ENCODE assay signal across 9 cellular contexts in the genomic region with DNA sequence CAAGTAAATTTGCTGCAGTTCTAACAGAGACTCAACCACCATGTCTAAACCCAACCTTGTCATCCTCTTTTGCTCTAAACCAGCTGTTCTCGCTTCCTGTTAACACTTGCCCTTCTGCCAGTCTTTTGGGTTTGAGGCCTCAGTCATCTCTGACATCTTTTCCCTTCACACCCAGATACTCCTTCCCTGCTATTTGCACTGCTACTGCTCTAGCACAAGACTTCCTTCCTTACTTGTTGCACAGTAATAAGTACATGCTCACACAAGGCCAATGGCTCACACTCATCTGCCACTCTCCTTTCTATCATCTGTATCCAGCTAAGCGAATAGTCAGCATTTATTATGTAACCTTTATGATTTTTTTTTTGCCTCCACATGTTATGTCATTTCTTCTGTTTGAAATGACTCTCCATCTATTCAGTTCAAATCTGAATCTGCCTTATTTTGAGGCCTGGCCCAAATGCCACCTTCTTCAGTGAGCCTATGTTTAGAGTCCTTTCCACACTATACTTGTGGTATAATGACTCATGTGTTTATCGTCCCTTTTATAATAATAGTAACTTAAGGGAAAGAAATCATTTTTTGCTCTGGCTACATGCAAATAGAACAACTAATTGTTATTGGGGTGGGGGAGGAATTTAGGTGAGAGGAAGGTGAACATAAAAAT. TPM values are rescaled to one million over a fixed set of nuclear protein-coding genes. Genes with fewer than 3 reads are reported as not detected.
A peak's percentile ranks its signal among the peaks of the same experiment; 100 is the strongest.
DNase-seq lines count a peak whose midpoint lies in the region; ATAC-seq, FAIRE-seq and TF ChIP-seq lines count a peak whose summit lies in the region.
"Had no signal": no experiment of that assay in that cellular context is flagged by ENCODE, and none has a peak within 500 bp of the region (broad histone marks: within the 10 kb centered on the region; RNA-seq: fewer than 3 reads in every experiment).

No MANE protein-coding gene starts in this region.

- H3K36me3 ChIP-seq in bronchial epithelial cell (ENCODE audit: control insufficient read depth, insufficient read depth, low read length), result peaks cover 3% of the 10 kb centered on the region
- H3K36me3 ChIP-seq in SK-N-SH (replicated peaks in 1 of 2; ENCODE audit: control insufficient read depth in 1 of 2, insufficient read depth in 2 of 2, low read length in 1 of 2), result peaks cover 51 to 63% of the 10 kb centered on the region in 2 experiments

- FAIRE-seq in GM12891 (lab: Jason Lieb, UNC) (peak; percentile 99), bronchial epithelial cell (lab: Jason Lieb, UNC) (no peak)
- FAIRE-seq: colon had no signal

- H3K9ac ChIP-seq in SK-N-SH, result no peak overlapping the region

- no peak for TF ChIP-seq POLR2A in GM12891 (IDR thresholded peaks at IDR 0.05; ENCODE audit: low read depth, low read length)

- no peaks in the 10 kb centered on the region for H3K9me2 ChIP-seq in SK-N-SH

- DNase-seq in GM12891 (ENCODE audit: insufficient read length, low spot score), result no peak
- peak; percentile 27 for DNase-seq in bronchial epithelial cell (ENCODE audit: low read depth)
- no peak for DNase-seq in HuH-7 (ENCODE audit: low spot score)
- no peak for DNase-seq in NCI-H2227 (lab: John Stamatoyannopoulos, UW; ENCODE audit: unreplicated experiment)
- no peak for DNase-seq in SK-N-SH

- H2AFZ ChIP-seq in SK-N-SH (ENCODE audit: low read depth), result no peak overlapping the region

- H3K27ac ChIP-seq in SK-N-SH (ENCODE audit: low read depth in 2 of 2, low read length in 1 of 2), result no peak overlapping the region

- no peaks in the 10 kb centered on the region; the same call in 1 of the 2 replicates for H3K9me3 ChIP-seq in SK-N-SH

- no peak for TF ChIP-seq CTCF in bronchial epithelial cell (IDR thresholded peaks at IDR 0.05; ENCODE audit: insufficient read depth, low read length, severe bottlenecking)
- TF ChIP-seq CTCF in SK-N-SH (IDR thresholded peaks at IDR 0.05), result no peak

- peaks cover 0 to 6% of the 10 kb centered on the region in 2 experiments; a peak in 1 of 4 replicates for H3K4me1 ChIP-seq in SK-N-SH (ENCODE audit: control insufficient read depth in 1 of 2, insufficient read depth in 2 of 2, low read depth in 1 of 2, low read length in 1 of 2)

- TF ChIP-seq RAD21 in SK-N-SH (IDR thresholded peaks at IDR 0.05; ENCODE audit: low read length), result no peak

- H3K4me3 ChIP-seq in bronchial epithelial cell (ENCODE audit: low read depth, low read length) (no peak overlapping the region), SK-N-SH (ENCODE audit: low read depth in 2 of 2, low read length in 1 of 2) (no peak overlapping the region)

- no peaks in the 10 kb centered on the region for H3K27me3 ChIP-seq in bronchial epithelial cell (ENCODE audit: control insufficient read depth, insufficient read depth, low read length)
- no peaks in the 10 kb centered on the region for H3K27me3 ChIP-seq in SK-N-SH (ENCODE audit: insufficient read depth)

- no peak overlapping the region for H3K4me2 ChIP-seq in SK-N-SH

- POLR2A ChIA-PET in SK-N-SH (lab: Yijun Ruan, JAX), result no interaction called here

- peaks cover 5% of the 10 kb centered on the region for H3F3A ChIP-seq in SK-N-SH (replicated peaks; ENCODE audit: insufficient read depth)

- no peaks in the 10 kb centered on the region for H3K79me2 ChIP-seq in SK-N-SH (ENCODE audit: insufficient read depth)

- no peak for TF ChIP-seq EP300 in SK-N-SH (IDR thresholded peaks at IDR 0.05; ENCODE audit: borderline replicate concordance in 1 of 2, low read depth in 1 of 2, low read length in 1 of 2)

- ATAC-seq in GM21423 (IDR thresholded peaks at IDR 0.05; ENCODE audit: unreplicated experiment) (peak; percentile 62), HG03520 (IDR thresholded peaks at IDR 0.05; ENCODE audit: unreplicated experiment) (peak; percentile 49), SK-N-SH treated with all-trans-retinoic acid at 6 μM for 48 hours (no peak)

- CTCF ChIA-PET in SK-N-SH (lab: Yijun Ruan, JAX), result interaction anchor here (0.7 to 1.2 kb wide), 2 partner anchors 191 to 207 kb away, joined by 3 to 4 read pairs; no protein-coding TSS in a partner anchor

- H4K20me1 ChIP-seq in SK-N-SH (ENCODE audit: insufficient read depth), result no peaks in the 10 kb centered on the region

- WGBS in SK-N-SH (ENCODE audit: low lambda C conversion rate), result 93% methylated on average over 3 of the region's 3 CpGs

TF ChIP-seq in GM12891, 5 proteins besides CTCF, POLR2A, EP300 and RAD21:
- TF ChIP-seq SPI1 (IDR thresholded peaks at IDR 0.05; ENCODE audit: low read depth, low read length), result peak; percentile 79
- no peak for TF ChIP-seq POLR2AphosphoS5 (IDR thresholded peaks at IDR 0.05; ENCODE audit: low read depth, low read length)
- TF ChIP-seq PAX5 (IDR thresholded peaks at IDR 0.05; ENCODE audit: insufficient read depth, low read length, severe bottlenecking), result no peak
- TF ChIP-seq TAF1 (IDR thresholded peaks at IDR 0.05; ENCODE audit: low read depth, low read length), result no peak
- no peak for TF ChIP-seq POU2F2 (IDR thresholded peaks at IDR 0.05; ENCODE audit: low read depth, low read length)

TF ChIP-seq in SK-N-SH, 30 proteins besides CTCF, POLR2A, EP300 and RAD21:
- TF ChIP-seq, protein P1, sequence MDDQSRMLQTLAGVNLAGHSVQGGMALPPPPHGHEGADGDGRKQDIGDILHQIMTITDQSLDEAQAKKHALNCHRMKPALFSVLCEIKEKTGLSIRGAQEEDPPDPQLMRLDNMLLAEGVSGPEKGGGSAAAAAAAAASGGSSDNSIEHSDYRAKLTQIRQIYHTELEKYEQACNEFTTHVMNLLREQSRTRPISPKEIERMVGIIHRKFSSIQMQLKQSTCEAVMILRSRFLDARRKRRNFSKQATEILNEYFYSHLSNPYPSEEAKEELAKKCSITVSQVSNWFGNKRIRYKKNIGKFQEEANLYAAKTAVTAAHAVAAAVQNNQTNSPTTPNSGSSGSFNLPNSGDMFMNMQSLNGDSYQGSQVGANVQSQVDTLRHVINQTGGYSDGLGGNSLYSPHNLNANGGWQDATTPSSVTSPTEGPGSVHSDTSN (IDR thresholded peaks at IDR 0.05), result no peak

TF ChIP-seq in SK-N-SH treated with all-trans-retinoic acid at 6 μM for 48 hours, 23 proteins besides CTCF, POLR2A, EP300 and RAD21:
- TF ChIP-seq, protein P2, sequence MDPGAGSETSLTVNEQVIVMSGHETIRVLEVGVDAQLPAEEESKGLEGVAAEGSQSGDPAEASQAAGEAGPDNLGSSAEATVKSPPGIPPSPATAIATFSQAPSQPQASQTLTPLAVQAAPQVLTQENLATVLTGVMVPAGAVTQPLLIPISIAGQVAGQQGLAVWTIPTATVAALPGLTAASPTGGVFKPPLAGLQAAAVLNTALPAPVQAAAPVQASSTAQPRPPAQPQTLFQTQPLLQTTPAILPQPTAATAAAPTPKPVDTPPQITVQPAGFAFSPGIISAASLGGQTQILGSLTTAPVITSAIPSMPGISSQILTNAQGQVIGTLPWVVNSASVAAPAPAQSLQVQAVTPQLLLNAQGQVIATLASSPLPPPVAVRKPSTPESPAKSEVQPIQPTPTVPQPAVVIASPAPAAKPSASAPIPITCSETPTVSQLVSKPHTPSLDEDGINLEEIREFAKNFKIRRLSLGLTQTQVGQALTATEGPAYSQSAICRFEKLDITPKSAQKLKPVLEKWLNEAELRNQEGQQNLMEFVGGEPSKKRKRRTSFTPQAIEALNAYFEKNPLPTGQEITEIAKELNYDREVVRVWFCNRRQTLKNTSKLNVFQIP (CRISPR knock-in tag; IDR thresholded peaks at IDR 0.05; ENCODE audit: borderline replicate concordance, low read depth), result no peak
- TF ChIP-seq, protein P3, sequence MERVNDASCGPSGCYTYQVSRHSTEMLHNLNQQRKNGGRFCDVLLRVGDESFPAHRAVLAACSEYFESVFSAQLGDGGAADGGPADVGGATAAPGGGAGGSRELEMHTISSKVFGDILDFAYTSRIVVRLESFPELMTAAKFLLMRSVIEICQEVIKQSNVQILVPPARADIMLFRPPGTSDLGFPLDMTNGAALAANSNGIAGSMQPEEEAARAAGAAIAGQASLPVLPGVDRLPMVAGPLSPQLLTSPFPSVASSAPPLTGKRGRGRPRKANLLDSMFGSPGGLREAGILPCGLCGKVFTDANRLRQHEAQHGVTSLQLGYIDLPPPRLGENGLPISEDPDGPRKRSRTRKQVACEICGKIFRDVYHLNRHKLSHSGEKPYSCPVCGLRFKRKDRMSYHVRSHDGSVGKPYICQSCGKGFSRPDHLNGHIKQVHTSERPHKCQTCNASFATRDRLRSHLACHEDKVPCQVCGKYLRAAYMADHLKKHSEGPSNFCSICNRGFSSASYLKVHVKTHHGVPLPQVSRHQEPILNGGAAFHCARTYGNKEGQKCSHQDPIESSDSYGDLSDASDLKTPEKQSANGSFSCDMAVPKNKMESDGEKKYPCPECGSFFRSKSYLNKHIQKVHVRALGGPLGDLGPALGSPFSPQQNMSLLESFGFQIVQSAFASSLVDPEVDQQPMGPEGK (CRISPR knock-in tag; IDR thresholded peaks at IDR 0.05; ENCODE audit: borderline replicate concordance), result no peak
- no peak for TF ChIP-seq SNAI2 (CRISPR knock-in tag; IDR thresholded peaks at IDR 0.05)
- no peak for TF ChIP-seq TCF4 (CRISPR knock-in tag; IDR thresholded peaks at IDR 0.05; ENCODE audit: borderline replicate concordance)
- TF ChIP-seq ISL1 (CRISPR knock-in tag; IDR thresholded peaks at IDR 0.05), result no peak
- TF ChIP-seq ZC3H10 (CRISPR knock-in tag; IDR thresholded peaks at IDR 0.05), result no peak

RNA-seq across cellular contexts. Expression of a gene that starts 22.5 kb away (rescaled TPM):
- not detected for polyA plus RNA-seq in GM12891 (2012; ENCODE audit: low read depth, missing spikeins)
- total RNA-seq in bronchial epithelial cell, result 0.13 and 0.26 TPM in 2 replicates
- polyA plus RNA-seq in SK-N-SH (2012; rRNA removed), result 0.60 and 0.81 TPM in 2 replicates
- polyA plus RNA-seq in SK-N-SH (2012; cell fraction: cytosol; rRNA removed), result 1.0 and 1.5 TPM in 2 replicates
- polyA plus RNA-seq in SK-N-SH (2012; cell fraction: nucleus; rRNA removed), result 0.94 and 1.5 TPM in 2 replicates
